Comparison of ENCODE assay signal across 15 cellular contexts in genomic region chr22:24542641-24543040, GRCh38. TPM values are rescaled to one million over a fixed set of nuclear protein-coding genes. Genes with fewer than 3 reads are reported as not detected.
DNase-seq lines count a peak whose midpoint lies in the region; TF ChIP-seq lines count a peak whose summit lies in the region.
"Had no signal": no experiment of that assay in that cellular context is flagged by ENCODE, and none has a peak within 500 bp of the region (broad histone marks: within the 10 kb centered on the region; RNA-seq: fewer than 3 reads in every experiment).

No MANE protein-coding gene starts in this region.

- 43% methylated on average over 9 of the region's 9 CpGs for WGBS in liver
- WGBS in spleen, 5 donors = 50 to 73% (median 61%) methylated on average over 7 to 9 of the region's 9 CpGs; no CpG with 5 or more reads in 1 of the 5 donors

- H3K36me3 Mint-ChIP-seq in CD14-positive monocyte = peaks cover 74 to 95% of the 10 kb centered on the region in 2 donors
- H3K36me3 Mint-ChIP-seq in activated T-helper 1 cell treated with anti-CD3 and anti-CD28 coated beads, Interleukin-12 subunit alpha, Interleukin-12 subunit beta, Interleukin-2, Interleukin-4 antibody, amounts not matched to agents 30 ng/mL and 10 ng/mL and 1 ng/mL, durations not matched to agents 14 hours and 24 hours and 36 hours (ENCODE audit: low read depth) = peaks cover 26% of the 10 kb centered on the region
- peaks cover 40% of the 10 kb centered on the region for H3K36me3 Mint-ChIP-seq in endothelial cell (ENCODE audit: low read depth, unreplicated experiment)

- peaks cover 18 to 42% (median 34%) of the 10 kb centered on the region in 4 donors for H3K36me3 ChIP-seq in liver (ENCODE audit: control insufficient read depth in 4 of 4, insufficient read depth in 3 of 4, low read depth in 1 of 4, low read length in 3 of 4)
- H3K36me3 ChIP-seq in spleen = peaks cover 7 to 100% (median 75%) of the 10 kb centered on the region in 6 donors

- H3K27ac Mint-ChIP-seq in CD14-positive monocyte (peak overlapping the region; percentile 66 to 82 (median 78)), endothelial cell (ENCODE audit: unreplicated experiment) (no peak overlapping the region)
- H3K27ac Mint-ChIP-seq in activated T-helper 1 cell treated with anti-CD3 and anti-CD28 coated beads, Interleukin-12 subunit alpha, Interleukin-12 subunit beta, Interleukin-2, Interleukin-4 antibody, amounts not matched to agents 30 ng/mL and 10 ng/mL and 1 ng/mL, durations not matched to agents 14 hours and 24 hours and 36 hours = no peak overlapping the region

- intact Hi-C loops in CD14-positive monocyte (cut with micrococcal nuclease) (no loop called here), spleen (cut with DNase I; ENCODE audit: low total_unique reads) (no loop called here)
- intact Hi-C loops in activated T-helper 1 cell treated with anti-CD3 and anti-CD28 coated beads, Interleukin-12 subunit alpha, Interleukin-12 subunit beta, Interleukin-2, Interleukin-4 antibody, amounts not matched to agents 30 ng/mL and 10 ng/mL and 1 ng/mL, durations not matched to agents 14 hours and 24 hours and 36 hours (cut with micrococcal nuclease) = no loop called here

- DNase-seq in CD14-positive monocyte (ENCODE audit: low spot score) (no peak), coronary artery (ENCODE audit: low spot score) (no peak), spleen (no peak), DMS114 treated with DMSO at 0.1 percent for 48 hours (lab: John Stamatoyannopoulos, UW; ENCODE audit: unreplicated experiment) (no peak), endothelial cell (ENCODE audit: low spot score) (no peak)
- no peak for DNase-seq in NK-92 treated with Interleukin-12 subunit alpha and Interleukin-12 subunit beta, amount 100 ng/mL, for 24 hours (lab: John Stamatoyannopoulos, UW)
- DNase-seq in activated T-helper 1 cell treated with anti-CD3 and anti-CD28 coated beads, Interleukin-12 subunit alpha, Interleukin-12 subunit beta, Interleukin-2, Interleukin-4 antibody, amounts not matched to agents 30 ng/mL and 10 ng/mL and 1 ng/mL, durations not matched to agents 14 hours and 24 hours and 36 hours (ENCODE audit: low spot score) = no peak
- DNase-seq: activated CD4-positive, alpha-beta T cell treated with anti-CD3 and anti-CD28 coated beads for 4 hours; NCI-H146; occipital lobe had no signal

- H3K9me3 Mint-ChIP-seq in CD14-positive monocyte (no peaks in the 10 kb centered on the region), endothelial cell (ENCODE audit: unreplicated experiment) (no peaks in the 10 kb centered on the region)
- no peaks in the 10 kb centered on the region for H3K9me3 Mint-ChIP-seq in activated T-helper 1 cell treated with anti-CD3 and anti-CD28 coated beads, Interleukin-12 subunit alpha, Interleukin-12 subunit beta, Interleukin-2, Interleukin-4 antibody, amounts not matched to agents 30 ng/mL and 10 ng/mL and 1 ng/mL, durations not matched to agents 14 hours and 24 hours and 36 hours

- no peak overlapping the region for H3K9ac ChIP-seq in liver (ENCODE audit: low read depth in 1 of 2, low read length in 2 of 2)

- TF ChIP-seq CTCF in CD14-positive monocyte (IDR thresholded peaks at IDR 0.05) (no peak), coronary artery (IDR thresholded peaks at IDR 0.05) (no peak), liver (IDR thresholded peaks at IDR 0.05; ENCODE audit: low read depth, low read length, missing input control) (peak; percentile 28), spleen (IDR thresholded peaks at IDR 0.05 in 8 of 11, conservative IDR thresholded peaks at IDR 0.05 in 3 of 11) (no peak), endothelial cell (IDR thresholded peaks at IDR 0.05; ENCODE audit: unreplicated experiment) (no peak)

- peak overlapping the region; percentile 36 to 63 for H3K27ac ChIP-seq in coronary artery
- peak overlapping the region; percentile 84 to 97 for H3K27ac ChIP-seq in liver (ENCODE audit: low read depth in 1 of 2, low read length in 2 of 2)
- peak overlapping the region in 7 of 8 donors; percentile 1 to 79 (median 66) for H3K27ac ChIP-seq in spleen

- H3K4me3 Mint-ChIP-seq in CD14-positive monocyte (peak overlapping the region; percentile 39 to 64), endothelial cell (ENCODE audit: unreplicated experiment) (no peak overlapping the region)
- H3K4me3 Mint-ChIP-seq in activated T-helper 1 cell treated with anti-CD3 and anti-CD28 coated beads, Interleukin-12 subunit alpha, Interleukin-12 subunit beta, Interleukin-2, Interleukin-4 antibody, amounts not matched to agents 30 ng/mL and 10 ng/mL and 1 ng/mL, durations not matched to agents 14 hours and 24 hours and 36 hours = no peak overlapping the region

- H3K4me1 Mint-ChIP-seq in CD14-positive monocyte (peaks cover 33% of the 10 kb centered on the region), endothelial cell (ENCODE audit: unreplicated experiment) (no peaks in the 10 kb centered on the region)
- H3K4me1 Mint-ChIP-seq in activated T-helper 1 cell treated with anti-CD3 and anti-CD28 coated beads, Interleukin-12 subunit alpha, Interleukin-12 subunit beta, Interleukin-2, Interleukin-4 antibody, amounts not matched to agents 30 ng/mL and 10 ng/mL and 1 ng/mL, durations not matched to agents 14 hours and 24 hours and 36 hours (ENCODE audit: low read depth) = no peaks in the 10 kb centered on the region

- H3K4me1 ChIP-seq in liver (ENCODE audit: control insufficient read depth in 4 of 4, insufficient read depth in 4 of 4, low read length in 3 of 4) (peaks cover 14 to 63% (median 35%) of the 10 kb centered on the region in 4 donors), spleen (peaks cover 4 to 52% (median 20%) of the 10 kb centered on the region in 6 donors)

- no peak for TF ChIP-seq POLR2A in spleen (IDR thresholded peaks at IDR 0.05)

- peaks cover 0 to 2% (median 1%) of the 10 kb centered on the region in 3 donors for H3K27me3 Mint-ChIP-seq in CD14-positive monocyte (ENCODE audit: low read depth in 3 of 3)
- H3K27me3 Mint-ChIP-seq in activated T-helper 1 cell treated with anti-CD3 and anti-CD28 coated beads, Interleukin-12 subunit alpha, Interleukin-12 subunit beta, Interleukin-2, Interleukin-4 antibody, amounts not matched to agents 30 ng/mL and 10 ng/mL and 1 ng/mL, durations not matched to agents 14 hours and 24 hours and 36 hours (ENCODE audit: insufficient read depth) = no peaks in the 10 kb centered on the region
- peaks cover 2% of the 10 kb centered on the region for H3K27me3 Mint-ChIP-seq in endothelial cell (ENCODE audit: unreplicated experiment)

- H3K9me3 ChIP-seq in liver (ENCODE audit: control insufficient read depth in 4 of 4, low read length in 3 of 4) = no peaks in the 10 kb centered on the region
- H3K9me3 ChIP-seq in spleen = no peaks in the 10 kb centered on the region

- no peak overlapping the region for H3K4me3 ChIP-seq in coronary artery
- no peak overlapping the region for H3K4me3 ChIP-seq in liver (ENCODE audit: low read depth in 1 of 3, low read length in 3 of 3)
- peak overlapping the region in 1 of 8 donors; percentile 21 for H3K4me3 ChIP-seq in spleen
- H3K4me3 ChIP-seq: GM12878, skin epidermis had no signal

- peak in 1 of 2 donors; percentile 46 for TF ChIP-seq RAD21 in liver (IDR thresholded peaks at IDR 0.05)

- H3K27me3 ChIP-seq in liver (ENCODE audit: control insufficient read depth in 4 of 4, insufficient read depth in 4 of 4, low read length in 3 of 4) (no peaks in the 10 kb centered on the region), spleen (replicated peaks in 1 of 7) (no peaks in the 10 kb centered on the region)

TF ChIP-seq in liver, 16 proteins besides CTCF, POLR2A, EP300 and RAD21 (continues in another document):
- TF ChIP-seq JUND (IDR thresholded peaks at IDR 0.05) = no peak
- TF ChIP-seq SP1 (IDR thresholded peaks at IDR 0.05) = no peak
- TF ChIP-seq HNF4A (conservative IDR thresholded peaks at IDR 0.05) = no peak

RNA-seq across cellular contexts. Expression of gene GUCD1, which starts 12.3 kb away (rescaled TPM):
- polyA plus RNA-seq in CD14-positive monocyte (10 to 100 TPM; 67.1 to 72.5 TPM), liver (100 to 1,000 TPM; 118 to 182 TPM), spleen (100 to 1,000 TPM in 2 of 3 donors, 10 to 100 TPM in 1; 82.6 to 108 (median 105) TPM)
- total RNA-seq in liver (100 to 1,000 TPM; 176 to 202 TPM), spleen (100 to 1,000 TPM in 5 of 7 donors, 10 to 100 TPM in 2; 85.4 to 162 (median 112) TPM), endothelial cell (ENCODE audit: unreplicated experiment) (83.8 TPM)
- total RNA-seq in activated T-helper 1 cell treated with anti-CD3 and anti-CD28 coated beads, Interleukin-12 subunit alpha, Interleukin-12 subunit beta, Interleukin-2, Interleukin-4 antibody, amounts not matched to agents 30 ng/mL and 10 ng/mL and 1 ng/mL, durations not matched to agents 14 hours and 24 hours and 36 hours = 117 and 123 TPM in 2 replicates

RNA-seq across cellular contexts. Expression of gene SNRPD3, which starts 13.2 kb away (rescaled TPM):
- polyA plus RNA-seq in CD14-positive monocyte = 10 to 100 TPM; 71.8 to 80.9 TPM
- total RNA-seq in liver = 100 to 1,000 TPM in 1 of 2 donors, 10 to 100 TPM in 1; 91.3 to 128 TPM
- polyA plus RNA-seq in liver = 10 to 100 TPM; 57.2 to 80.6 TPM
- 100 to 1,000 TPM in 2 of 7 donors, 10 to 100 TPM in 5; 52.0 to 142 (median 66.3) TPM for total RNA-seq in spleen
- 100 to 1,000 TPM in 2 of 3 donors, 10 to 100 TPM in 1; 89.8 to 113 (median 113) TPM for polyA plus RNA-seq in spleen
- total RNA-seq in activated T-helper 1 cell treated with anti-CD3 and anti-CD28 coated beads, Interleukin-12 subunit alpha, Interleukin-12 subunit beta, Interleukin-2, Interleukin-4 antibody, amounts not matched to agents 30 ng/mL and 10 ng/mL and 1 ng/mL, durations not matched to agents 14 hours and 24 hours and 36 hours = 155 and 158 TPM in 2 replicates
- 103 TPM for total RNA-seq in endothelial cell (ENCODE audit: unreplicated experiment)

RNA-seq across cellular contexts. Expression of gene UPB1, which starts 47.5 kb away (rescaled TPM):
- polyA plus RNA-seq in CD14-positive monocyte = under 1 TPM in 1 of 2 donors, not detected in 1; 0.17 TPM
- 10 to 100 TPM in 1 of 2 donors, 1 to 10 TPM in 1; 7.1 to 67.6 TPM for total RNA-seq in liver
- 100 to 1,000 TPM in 1 of 2 donors, 10 to 100 TPM in 1; 50.0 to 115 TPM for polyA plus RNA-seq in liver
- 1 to 10 TPM in 6 of 7 donors, under 1 TPM in 1; 0.92 to 3.9 (median 2.0) TPM for total RNA-seq in spleen
- polyA plus RNA-seq in spleen = 1 to 10 TPM in 1 of 3 donors, under 1 TPM in 2; 0.38 to 1.5 (median 0.47) TPM
- 0.21 and 0.27 TPM in 2 replicates for total RNA-seq in activated T-helper 1 cell treated with anti-CD3 and anti-CD28 coated beads, Interleukin-12 subunit alpha, Interleukin-12 subunit beta, Interleukin-2, Interleukin-4 antibody, amounts not matched to agents 30 ng/mL and 10 ng/mL and 1 ng/mL, durations not matched to agents 14 hours and 24 hours and 36 hours
- 0.13 TPM for total RNA-seq in endothelial cell (ENCODE audit: unreplicated experiment)
- total RNA-seq: epithelial cell of proximal tubule, occipital lobe had no signal
- polyA plus RNA-seq: AG04450 had no signal

RNA-seq across cellular contexts. Expression of gene LRRC75B, which starts 50.2 kb away (rescaled TPM):
- polyA plus RNA-seq in CD14-positive monocyte = under 1 TPM; 0.20 to 0.53 TPM
- 1 to 10 TPM; 7.8 to 8.5 TPM for total RNA-seq in liver
- 10 to 100 TPM; 10.2 to 14.3 TPM for polyA plus RNA-seq in liver
- total RNA-seq in spleen = 1 to 10 TPM; 2.9 to 6.6 (median 5.3) TPM
- 1 to 10 TPM; 3.4 to 6.7 (median 6.4) TPM for polyA plus RNA-seq in spleen
- total RNA-seq in activated T-helper 1 cell treated with anti-CD3 and anti-CD28 coated beads, Interleukin-12 subunit alpha, Interleukin-12 subunit beta, Interleukin-2, Interleukin-4 antibody, amounts not matched to agents 30 ng/mL and 10 ng/mL and 1 ng/mL, durations not matched to agents 14 hours and 24 hours and 36 hours = 2.4 and 2.8 TPM in 2 replicates
- 26.9 TPM for total RNA-seq in endothelial cell (ENCODE audit: unreplicated experiment)

Comparison
In these comparisons a context has a peak if more than half of its experiments do, and no peak if none do; other contexts are left out.
1. H3K27ac Mint-ChIP-seq: peak in CD14-positive monocyte (7 of 7); none in activated T-helper 1 cell treated with anti-CD3 and anti-CD28 coated beads, Interleukin-12 subunit alpha, Interleukin-12 subunit beta, Interleukin-2, Interleukin-4 antibody, amounts not matched to agents 30 ng/mL and 10 ng/mL and 1 ng/mL, durations not matched to agents 14 hours and 24 hours and 36 hours (single experiment) and endothelial cell (single experiment).
2. H3K4me3 Mint-ChIP-seq: peak in CD14-positive monocyte (2 of 2); none in activated T-helper 1 cell treated with anti-CD3 and anti-CD28 coated beads, Interleukin-12 subunit alpha, Interleukin-12 subunit beta, Interleukin-2, Interleukin-4 antibody, amounts not matched to agents 30 ng/mL and 10 ng/mL and 1 ng/mL, durations not matched to agents 14 hours and 24 hours and 36 hours (single experiment) and endothelial cell (single experiment).
3. Peak in every context shown above with its lines, with median percentiles within 50 percentile points of each other: H3K27ac ChIP-seq.